In genomic region chr13:65342938-65343337, GRCh38 we compare ENCODE assay signal across 13 cellular contexts.
"Had no signal": no experiment of that assay in that cellular context is flagged by ENCODE, and none has a peak within 500 bp of the region (broad histone marks: within the 10 kb centered on the region; RNA-seq: fewer than 3 reads in every experiment).

No MANE protein-coding gene starts in this region.

- H3K4me1 ChIP-seq: parathyroid adenoma had no signal

- H3K4me1 Mint-ChIP-seq: activated naive CD8-positive, alpha-beta T cell treated with anti-CD3 and anti-CD28 coated beads, Interleukin-2, amount 50 U/mL, for 24 hours had no signal

- H3K27ac ChIP-seq: coronary artery, hepatocyte, parathyroid adenoma, skin epidermis, stomach, thoracic aorta had no signal

- DNase-seq: activated CD4-positive, alpha-beta T cell treated with anti-CD3 and anti-CD28 coated beads for 4 hours; activated CD8-positive, alpha-beta memory T cell treated with anti-CD3 and anti-CD28 coated beads, Interleukin-2, amount 50 U/mL, for 4 hours; activated CD8-positive, alpha-beta T cell treated with anti-CD3 and anti-CD28 coated beads for 36 hours; activated naive CD8-positive, alpha-beta T cell treated with anti-CD3 and anti-CD28 coated beads, Interleukin-2, amount 50 U/mL, for 24 hours; caudate nucleus; effector CD4-positive, alpha-beta T cell; midbrain; stomach had no signal

- H3K27me3 ChIP-seq: hepatocyte, stomach had no signal

- H3K4me3 Mint-ChIP-seq: activated CD8-positive, alpha-beta T cell treated with anti-CD3 and anti-CD28 coated beads for 36 hours; activated naive CD8-positive, alpha-beta T cell treated with anti-CD3 and anti-CD28 coated beads, Interleukin-2, amount 50 U/mL, for 24 hours had no signal

- H3K79me2 ChIP-seq: hepatocyte, parathyroid adenoma had no signal

- H3K27me3 Mint-ChIP-seq: activated CD8-positive, alpha-beta T cell treated with anti-CD3 and anti-CD28 coated beads for 36 hours; activated naive CD8-positive, alpha-beta T cell treated with anti-CD3 and anti-CD28 coated beads, Interleukin-2, amount 50 U/mL, for 24 hours had no signal

- H3K36me3 ChIP-seq: stomach, thoracic aorta had no signal

- H3K27ac Mint-ChIP-seq: activated CD8-positive, alpha-beta T cell treated with anti-CD3 and anti-CD28 coated beads for 36 hours; activated naive CD8-positive, alpha-beta T cell treated with anti-CD3 and anti-CD28 coated beads, Interleukin-2, amount 50 U/mL, for 24 hours had no signal

- H2AFZ ChIP-seq: hepatocyte, parathyroid adenoma had no signal

- ATAC-seq: activated CD8-positive, alpha-beta T cell treated with anti-CD3 and anti-CD28 coated beads for 36 hours; activated naive CD8-positive, alpha-beta T cell treated with anti-CD3 and anti-CD28 coated beads, Interleukin-2, amount 50 U/mL, for 24 hours had no signal

- H3K4me3 ChIP-seq: coronary artery, hepatocyte, skin epidermis, stomach, thoracic aorta had no signal

- H3K4me2 ChIP-seq: hepatocyte had no signal
